ENCODE assay signal across 19 cellular contexts in the genomic region with DNA sequence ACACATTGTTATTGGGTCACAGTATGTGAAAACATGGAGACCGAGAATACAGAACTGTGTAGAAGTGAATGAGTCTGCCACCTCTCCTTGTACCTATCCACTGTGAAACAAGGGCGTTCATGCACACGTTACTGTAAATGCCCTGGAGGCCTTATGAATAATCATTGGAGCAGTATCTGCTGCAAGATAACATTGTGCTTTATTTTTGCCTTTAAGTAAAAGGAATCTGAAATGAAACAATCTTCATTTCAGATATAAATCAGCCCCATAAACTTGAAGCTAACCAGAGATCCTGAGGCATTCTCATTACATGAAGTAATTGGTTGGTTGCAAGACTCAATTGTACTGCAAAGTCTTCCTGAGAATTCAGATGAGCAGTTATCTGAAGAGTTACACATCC.
"Had no signal": no experiment of that assay in that cellular context is flagged by ENCODE, and none has a peak within 500 bp of the region (broad histone marks: within the 10 kb centered on the region; RNA-seq: fewer than 3 reads in every experiment).

No MANE protein-coding gene starts in this region.

- DNase-seq: activated CD4-positive, alpha-beta T cell treated with anti-CD3 and anti-CD28 coated beads, Interleukin-2, amount 10 ng/mL, durations not matched to agents 7 days and 5 days; activated CD8-positive, alpha-beta memory T cell treated with anti-CD3 and anti-CD28 coated beads for 24 hours; activated CD8-positive, alpha-beta memory T cell treated with anti-CD3 and anti-CD28 coated beads, Interleukin-2, amount 50 U/mL, for 48 hours; activated effector memory CD4-positive, alpha-beta T cell treated with anti-CD3 and anti-CD28 coated beads, Interleukin-2, amount 50 U/mL, for 16 hours; activated naive CD4-positive, alpha-beta T cell treated with anti-CD3 and anti-CD28 coated beads, Interleukin-2, amount 50 U/mL, for 16 hours; activated T-cell treated with anti-CD3 and anti-CD28 coated beads, Interleukin-2, amount 50 U/mL, for 48 hours; effector CD8-positive, alpha-beta T cell; heart left ventricle; kidney glomerular epithelial cell; mesendoderm; natural killer cell; pancreas; stimulated activated CD4-positive, alpha-beta T cell treated with anti-CD3 and anti-CD28 coated beads, Interleukin-4, amount 100 ng/mL, for 24 hours; T1000; upper lobe of right lung had no signal

- H3K27me3 ChIP-seq: ascending aorta, gastroesophageal sphincter, heart left ventricle, neutrophil, pancreas, upper lobe of right lung had no signal

- H3K9me3 ChIP-seq: ascending aorta, gastroesophageal sphincter, heart left ventricle, neutrophil, pancreas, thoracic aorta, upper lobe of right lung had no signal

- H3K27ac ChIP-seq: ascending aorta, gastroesophageal sphincter, heart left ventricle, neutrophil, pancreas, thoracic aorta, upper lobe of right lung had no signal

- FAIRE-seq: pancreas had no signal

- H3K4me1 ChIP-seq: ascending aorta, gastroesophageal sphincter, pancreas, upper lobe of right lung had no signal

- H3K4me3 ChIP-seq: ascending aorta, gastroesophageal sphincter, heart left ventricle, pancreas, thoracic aorta, upper lobe of right lung had no signal
